ENCODE assay signal across 16 cellular contexts in the genomic region with DNA sequence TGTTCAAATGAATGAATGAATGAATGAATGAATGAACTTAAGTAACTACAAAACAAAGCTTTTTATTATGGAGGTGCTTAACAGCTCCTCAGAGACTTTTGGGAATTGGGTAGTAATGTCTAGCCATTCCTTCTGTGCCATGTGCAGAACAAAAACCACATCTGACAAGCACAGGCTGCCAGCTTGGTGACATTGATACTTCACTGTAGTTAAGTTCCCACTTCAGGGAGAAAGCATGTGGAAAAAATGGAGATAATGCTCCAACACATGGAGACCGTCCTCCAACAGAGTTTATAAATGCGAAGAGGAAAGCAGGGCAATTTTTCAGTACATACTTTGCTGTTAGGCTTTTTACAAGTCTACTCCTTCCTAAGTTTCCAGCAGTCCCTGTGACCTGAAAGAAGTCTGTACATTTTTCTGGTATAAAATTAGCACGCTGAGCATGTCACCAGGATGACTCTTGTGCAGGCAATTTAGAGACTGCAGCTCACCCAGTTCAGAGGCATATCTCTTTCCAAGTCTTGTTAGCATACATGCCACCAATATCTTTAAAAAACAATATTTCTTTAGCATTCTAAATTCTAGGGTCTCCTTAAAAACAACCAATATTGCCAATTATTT.
"Had no signal": no experiment of that assay in that cellular context is flagged by ENCODE, and none has a peak within 500 bp of the region (broad histone marks: within the 10 kb centered on the region; RNA-seq: fewer than 3 reads in every experiment).

No MANE protein-coding gene starts in this region.

- H3K9me3 ChIP-seq: sigmoid colon, tibial artery had no signal

- ATAC-seq: activated T-cell treated with anti-CD3 and anti-CD28 coated beads, Interleukin-2, amount 50 U/mL, for 72 hours had no signal

- DNase-seq: activated CD4-positive, alpha-beta memory T cell treated with anti-CD3 and anti-CD28 coated beads, Interleukin-2, amount 10 ng/mL, durations not matched to agents 7 days and 5 days; activated CD4-positive, alpha-beta T cell treated with anti-CD3 and anti-CD28 coated beads for 48 hours; activated CD4-positive, CD25-positive, alpha-beta regulatory T cell; activated effector memory CD4-positive, alpha-beta T cell treated with Interleukin-2 at 50 U/mL for 16 hours; activated naive CD4-positive, alpha-beta T cell treated with anti-CD3 and anti-CD28 coated beads, Interleukin-2, amount 10 ng/mL, durations not matched to agents 7 days and 5 days; activated T-cell treated with anti-CD3 and anti-CD28 coated beads, Interleukin-2, amount 50 U/mL, for 72 hours; amygdala; cortex of kidney; kidney; nephron progenitor cell; sigmoid colon; stimulated activated CD4-positive, alpha-beta T cell treated with anti-CD3 and anti-CD28 coated beads, Interleukin-4, amount 100 ng/mL, for 24 hours; stimulated activated naive CD4-positive, alpha-beta T cell treated with Interleukin-2 at 50 U/mL for 16 hours; T1000; tibial artery had no signal

- H3K27me3 ChIP-seq: sigmoid colon, tibial artery had no signal

- H3K4me1 ChIP-seq: sigmoid colon had no signal

- H3K27ac ChIP-seq: epithelial cell of prostate, sigmoid colon, tibial artery had no signal

- H3K36me3 ChIP-seq: sigmoid colon, tibial artery had no signal

- H3K4me3 ChIP-seq: sigmoid colon, tibial artery had no signal
